In the genomic region with DNA sequence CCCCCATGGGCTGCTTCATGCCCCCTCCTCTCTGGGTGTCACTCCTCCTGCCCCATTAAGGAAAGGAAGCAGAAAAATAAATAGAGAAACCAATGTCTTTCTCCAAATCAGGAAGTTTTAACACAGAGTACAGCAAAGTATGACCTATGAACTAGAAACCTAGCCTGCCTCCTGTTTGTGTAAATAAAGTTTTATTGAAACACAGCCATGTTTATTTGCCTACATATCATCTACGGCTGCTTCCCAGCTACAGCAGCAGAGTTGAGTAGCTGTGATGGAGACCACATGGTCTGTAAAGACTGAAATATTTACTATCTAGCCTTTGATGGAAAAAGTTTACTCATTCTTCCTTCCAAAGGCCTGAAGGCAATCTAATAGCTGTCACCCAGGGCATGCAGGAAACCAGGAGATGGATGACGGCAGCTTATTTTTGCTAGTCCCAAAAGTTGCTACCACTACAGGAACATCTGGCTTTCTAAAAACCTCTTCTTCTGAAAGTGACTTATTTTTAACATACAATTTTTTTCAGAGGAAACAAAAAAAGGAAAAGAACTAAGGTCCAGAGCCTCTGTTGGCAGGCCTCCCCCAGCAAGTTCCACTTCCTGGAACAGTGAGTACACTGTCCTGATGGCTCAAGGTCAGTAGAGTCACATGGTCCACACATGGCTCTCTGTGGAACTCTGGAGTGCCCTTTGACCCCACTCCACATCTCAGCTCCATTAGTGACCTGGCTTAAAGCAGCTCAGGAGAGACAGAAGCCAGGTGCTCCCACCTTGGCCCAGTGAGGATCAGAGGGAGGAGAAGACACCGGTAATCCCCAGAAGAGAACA, we compare ENCODE assay signal across 21 cellular contexts.
A peak's percentile ranks its signal among the peaks of the same experiment; 100 is the strongest.
DNase-seq lines count a peak whose midpoint lies in the region; ATAC-seq, FAIRE-seq and TF ChIP-seq lines count a peak whose summit lies in the region.
"Had no signal": no experiment of that assay in that cellular context is flagged by ENCODE, and none has a peak within 500 bp of the region (broad histone marks: within the 10 kb centered on the region; RNA-seq: fewer than 3 reads in every experiment).

No MANE protein-coding gene starts in this region.

- no TSS peak for BruUV-seq in K562 (replicated peaks; lab: Mats Ljungman, UMichigan)

- ATAC-seq in K562 (no peak), lower lobe of right lung (peak; percentile 26 to 65)
- ATAC-seq: Panc1 had no signal

- FAIRE-seq in K562 (lab: Jason Lieb, UNC): no peak
- FAIRE-seq: D721Med, H1 had no signal

- H3K4me3 ChIP-seq in K562 (no peak overlapping the region), left ventricle myocardium inferior (no peak overlapping the region), lower lobe of right lung (no peak overlapping the region), spleen (no peak overlapping the region), coronary artery (no peak overlapping the region), GM23248 (no peak overlapping the region)

- no peaks in the 10 kb centered on the region for H3K79me2 ChIP-seq in K562 (ENCODE audit: control insufficient read depth, insufficient read depth, low read length)
- H3K79me2 ChIP-seq in GM23248 (ENCODE audit: insufficient read depth): no peaks in the 10 kb centered on the region

- no peak for TF ChIP-seq CTCF in K562 (IDR thresholded peaks at IDR 0.05 in 2 of 3, conservative IDR thresholded peaks at IDR 0.05 in 1 of 3; ENCODE audit: insufficient read depth in 2 of 3, low read depth in 1 of 3, low read length in 3 of 3)
- no peak for TF ChIP-seq CTCF in left ventricle myocardium inferior (IDR thresholded peaks at IDR 0.05; ENCODE audit: borderline replicate concordance)
- TF ChIP-seq CTCF in lower lobe of right lung (IDR thresholded peaks at IDR 0.05): no peak
- TF ChIP-seq CTCF in spleen (IDR thresholded peaks at IDR 0.05 in 8 of 11, conservative IDR thresholded peaks at IDR 0.05 in 3 of 11): no peak
- TF ChIP-seq CTCF in coronary artery (IDR thresholded peaks at IDR 0.05): no peak

- H3K9me1 ChIP-seq in K562 (ENCODE audit: control insufficient read depth, insufficient read depth, low read length): no peaks in the 10 kb centered on the region

- H3K27ac ChIP-seq in K562 (ENCODE audit: extremely low read depth, low read depth, low read length): no peak overlapping the region
- peak overlapping the region; percentile 78 for H3K27ac ChIP-seq in left ventricle myocardium inferior (replicated peaks)
- no peak overlapping the region for H3K27ac ChIP-seq in lower lobe of right lung
- H3K27ac ChIP-seq in spleen: peak overlapping the region in 5 of 8 donors; percentile 48 to 76 (median 55)
- H3K27ac ChIP-seq in coronary artery: no peak overlapping the region
- H3K27ac ChIP-seq in GM23248: no peak overlapping the region

- H3F3A ChIP-seq in GM23248 (ENCODE audit: insufficient read depth): no peaks in the 10 kb centered on the region

- no peak overlapping the region for H2AFZ ChIP-seq in K562 (ENCODE audit: low read depth, low read length)
- H2AFZ ChIP-seq in GM23248: no peak overlapping the region

- no peak for TF ChIP-seq POLR2A in K562 (conservative IDR thresholded peaks at IDR 0.05)
- no peak for TF ChIP-seq POLR2A in spleen (IDR thresholded peaks at IDR 0.05)

- no peaks in the 10 kb centered on the region for H3K9me3 ChIP-seq in K562 (replicated peaks; ENCODE audit: control insufficient read depth, insufficient read depth, low read depth, low read length)
- H3K9me3 ChIP-seq in left ventricle myocardium inferior (replicated peaks): no peaks in the 10 kb centered on the region
- H3K9me3 ChIP-seq in lower lobe of right lung: no peaks in the 10 kb centered on the region
- H3K9me3 ChIP-seq in spleen: no peaks in the 10 kb centered on the region
- H3K9me3 ChIP-seq in GM23248 (ENCODE audit: low read depth): no peaks in the 10 kb centered on the region
- H3K9me3 ChIP-seq: BE2C had no signal

- H3K9me2 ChIP-seq in GM23248 (ENCODE audit: insufficient read depth): no peaks in the 10 kb centered on the region

- H4K20me1 ChIP-seq in K562 (replicated peaks; ENCODE audit: control insufficient read depth, insufficient read depth, low read length) (no peaks in the 10 kb centered on the region), GM23248 (ENCODE audit: insufficient read depth) (no peaks in the 10 kb centered on the region)

- 6% methylated on average over 3 of the region's 3 CpGs for WGBS in K562 (ENCODE audit: insufficient coverage, low coverage, missing lambda C conversion rate)
- WGBS in spleen, 5 donors: 59 to 72% (median 61%) methylated on average over 3 of the region's 3 CpGs
- WGBS in GM23248 (ENCODE audit: low coverage in 1 of 2, low lambda C conversion rate in 2 of 2, missing lambda C conversion rate in 2 of 2), 2 experiments: 1 to 3% methylated on average over 3 of the region's 3 CpGs

- intact Hi-C loops in K562 (cut with micrococcal nuclease): no loop called here
- intact Hi-C loops in left ventricle myocardium inferior (cut with micrococcal nuclease): no loop called here
- intact Hi-C loops in lower lobe of right lung (cut with DNase I): no loop called here
- intact Hi-C loops in spleen (cut with DNase I; ENCODE audit: low total_unique reads): no loop called here

- TF ChIP-seq EP300 in K562 (IDR thresholded peaks at IDR 0.05; ENCODE audit: low read length): no peak

- H3K27me3 ChIP-seq in K562 (ENCODE audit: control insufficient read depth in 2 of 2, insufficient read depth in 2 of 2, low read length in 2 of 2): 0 out of 5 replicates have a peak, but pooled peaks cover 0 to 6% of the 10 kb centered on the region in 2 experiments
- H3K27me3 ChIP-seq in left ventricle myocardium inferior (ENCODE audit: low read depth): peaks cover 3% of the 10 kb centered on the region
- H3K27me3 ChIP-seq in lower lobe of right lung (ENCODE audit: low read depth): no peaks in the 10 kb centered on the region
- H3K27me3 ChIP-seq in spleen (replicated peaks in 1 of 7): no peaks in the 10 kb centered on the region
- H3K27me3 ChIP-seq in GM23248 (replicated peaks; ENCODE audit: insufficient read depth): no peaks in the 10 kb centered on the region
- H3K27me3 ChIP-seq: BE2C had no signal

- H3K4me1 ChIP-seq in K562 (replicated peaks in 1 of 2; ENCODE audit: control insufficient read depth in 2 of 2, insufficient read depth in 2 of 2, low read length in 2 of 2) (no peaks in the 10 kb centered on the region), left ventricle myocardium inferior (peaks cover 9% of the 10 kb centered on the region), lower lobe of right lung (no peaks in the 10 kb centered on the region), spleen (no peaks in the 10 kb centered on the region), GM23248 (ENCODE audit: insufficient read depth) (no peaks in the 10 kb centered on the region)
- H3K4me1 ChIP-seq: BE2C had no signal

- H3K36me3 ChIP-seq in K562 (ENCODE audit: control insufficient read depth, insufficient read depth, low read length) (no peaks in the 10 kb centered on the region), left ventricle myocardium inferior (no peaks in the 10 kb centered on the region), lower lobe of right lung (no peaks in the 10 kb centered on the region), spleen (no peaks in the 10 kb centered on the region), GM23248 (ENCODE audit: low read depth) (no peaks in the 10 kb centered on the region)
- H3K36me3 ChIP-seq: BE2C had no signal

- no peak for TF ChIP-seq RAD21 in K562 (CRISPR knock-in tag; conservative IDR thresholded peaks at IDR 0.05 in 1 of 2, IDR thresholded peaks at IDR 0.05 in 1 of 2)

- H3K9ac ChIP-seq in K562 (ENCODE audit: insufficient read depth in 1 of 2, low read depth in 2 of 2, low read length in 2 of 2) (no peak overlapping the region), GM23248 (no peak overlapping the region)

- POLR2A ChIA-PET in K562 (lab: Yijun Ruan, JAX): no interaction called here

- in situ Hi-C loops in K562 (cut with MboI): no loop called here
- in situ Hi-C loops in GM23248 (cut with MboI): no loop called here

- H3K4me2 ChIP-seq in K562 (ENCODE audit: insufficient read depth, low read length): no peak overlapping the region
- no peak overlapping the region for H3K4me2 ChIP-seq in GM23248 (ENCODE audit: unreplicated experiment)

- DNase-seq in K562 (ENCODE audit: extremely low read depth in 1 of 4, low spot score in 3 of 4) (no peak), left ventricle myocardium inferior (peak; percentile 67), lower lobe of right lung (no peak), spleen (no peak), NCI-H1048 (lab: John Stamatoyannopoulos, UW) (no peak), NCI-H748 (lab: John Stamatoyannopoulos, UW; ENCODE audit: unreplicated experiment) (no peak), coronary artery (ENCODE audit: low spot score) (no peak), GM23248 (no peak)
- DNase-seq: BE2C; CD4-positive, alpha-beta memory T cell; DND-41; GDM1; HFFc6; KG1; NCI-H1092 treated with DMSO at 0.1 percent for 48 hours; NCI-H1694; NCI-H748 treated with DMSO at 0.1 percent for 48 hours; SHP77 treated with DMSO at 0.1 percent for 48 hours had no signal

- CTCF ChIA-PET in K562 (lab: Yijun Ruan, JAX; ENCODE audit: low intra/inter-chr PET ratio): no interaction called here

Comparison
In these comparisons a context has a peak if more than half of its experiments do, and no peak if none do; other contexts are left out.
1. H3K27ac ChIP-seq: peak in left ventricle myocardium inferior (single experiment) and spleen (5 of 8); none in K562 (single experiment), lower lobe of right lung (single experiment), coronary artery (0 of 2) and GM23248 (single experiment).